ENCODE assay signal across 30 cellular contexts in genomic region chr6:130163261-130163660, GRCh38. TPM values are rescaled to one million over a fixed set of nuclear protein-coding genes. Genes with fewer than 3 reads are reported as not detected.
"Had no signal": no experiment of that assay in that cellular context is flagged by ENCODE, and none has a peak within 500 bp of the region (broad histone marks: within the 10 kb centered on the region; RNA-seq: fewer than 3 reads in every experiment).

No MANE protein-coding gene starts in this region.

- H3K36me3 ChIP-seq: ascending aorta, cardiac muscle cell had no signal

- DNase-seq: activated B cell treated with CpG ODN at 0.5 μM for 24 hours; activated CD4-positive, alpha-beta memory T cell treated with anti-CD3 and anti-CD28 coated beads for 36 hours; activated CD4-positive, alpha-beta T cell treated with anti-CD3 and anti-CD28 coated beads for 4 hours; activated CD4-positive, alpha-beta T cell treated with anti-CD3 and anti-CD28 coated beads, Interleukin-2, amount 10 ng/mL, durations not matched to agents 24 days and 14 days; activated CD4-positive, alpha-beta T cell treated with anti-CD3 and anti-CD28 coated beads, Interleukin-2, amount 50 U/mL, for 1 hour; activated CD4-positive, alpha-beta T cell treated with anti-CD3 and anti-CD28 coated beads, Interleukin-2, amount 50 U/mL, for 4 hours; activated CD4-positive, CD25-positive, alpha-beta regulatory T cell treated with anti-CD3 and anti-CD28 coated beads, Interleukin-2, amount 50 U/mL, for 72 hours; activated CD8-positive, alpha-beta memory T cell treated with anti-CD3 and anti-CD28 coated beads, Interleukin-2, amount 50 U/mL, for 4 hours; activated CD8-positive, alpha-beta T cell treated with anti-CD3 and anti-CD28 coated beads for 36 hours; activated effector memory CD4-positive, alpha-beta T cell treated with anti-CD3 and anti-CD28 coated beads, Interleukin-2, amount 50 U/mL, for 16 hours; activated gamma-delta T cell treated with Interleukin-2 at 50 U/mL for 16 hours; activated naive CD4-positive, alpha-beta T cell treated with anti-CD3 and anti-CD28 coated beads, Interleukin-2, amount 10 ng/mL, durations not matched to agents 7 days and 5 days; activated naive CD4-positive, alpha-beta T cell treated with Interleukin-2 at 50 U/mL for 16 hours; activated naive CD8-positive, alpha-beta T cell treated with anti-CD3 and anti-CD28 coated beads, Interleukin-2, amount 10 ng/mL, durations not matched to agents 7 days and 5 days; activated naive CD8-positive, alpha-beta T cell treated with anti-CD3 and anti-CD28 coated beads, Interleukin-2, amount 50 U/mL, for 24 hours; activated T-cell treated with anti-CD3 and anti-CD28 coated beads for 4 hours; activated T-cell treated with anti-CD3 and anti-CD28 coated beads, Interleukin-2, amount 50 U/mL, for 1 hour; activated T-cell treated with anti-CD3 and anti-CD28 coated beads, Interleukin-2, amount 50 U/mL, for 4 hours; activated T-cell treated with anti-CD3 and anti-CD28 coated beads, Interleukin-2, amount 50 U/mL, for 72 hours; amygdala; anterior cingulate cortex; caudate nucleus; cerebellar nuclear complex; T-helper 1 cell; T-helper 2 cell; T-helper 9 cell had no signal

- H3K4me3 ChIP-seq: ascending aorta, cardiac muscle cell had no signal

- H3K27me3 ChIP-seq: ascending aorta, cardiac muscle cell had no signal

- H3K4me1 ChIP-seq: ascending aorta had no signal

- H3K27ac ChIP-seq: ascending aorta, cardiac muscle cell, VCaP had no signal

- H3K9me3 ChIP-seq: ascending aorta had no signal

RNA-seq across cellular contexts. Expression of gene SAMD3, which starts 59.5 kb away (rescaled TPM):
- total RNA-seq: activated B cell treated with CpG ODN at 0.5 μM for 24 hours, ascending aorta, bronchial epithelial cell, cardiac muscle cell had no signal
- polyA plus RNA-seq: cardiac muscle cell had no signal
